In the genomic region with DNA sequence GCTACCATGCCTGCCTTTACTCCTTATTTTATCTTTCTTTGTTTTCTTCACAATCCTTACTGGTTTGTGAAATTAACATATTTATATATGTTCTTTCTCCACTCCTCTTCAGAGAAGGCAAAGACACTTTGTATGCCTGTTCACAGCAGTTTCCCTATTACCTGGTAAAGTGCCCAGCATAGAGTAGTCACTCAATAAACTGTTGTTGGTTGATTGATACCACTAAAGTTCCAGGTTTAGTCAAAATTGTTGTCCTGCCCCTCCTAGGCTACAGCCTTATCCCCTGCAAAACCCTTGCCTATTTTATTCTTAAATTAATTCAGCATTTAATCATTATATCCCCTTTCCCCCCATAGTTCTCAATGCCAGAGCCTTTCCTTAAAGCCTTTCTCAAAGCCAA, we compare ENCODE assay signal across 29 cellular contexts.
"Had no signal": no experiment of that assay in that cellular context is flagged by ENCODE, and none has a peak within 500 bp of the region (broad histone marks: within the 10 kb centered on the region; RNA-seq: fewer than 3 reads in every experiment).

No MANE protein-coding gene starts in this region.

- DNase-seq: Kasumi-1, MG63, MV-4-11, NCI-H1048, NCI-H1092, NCI-H1092 treated with DMSO at 0.1 percent for 48 hours, NCI-H1105, NCI-H1417, NCI-H1417 treated with DMSO at 0.1 percent for 48 hours, NCI-H1436, NCI-H1436 treated with DMSO at 0.1 percent for 48 hours, NCI-H146, NCI-H1694, NCI-H1694 treated with DMSO at 0.1 percent for 48 hours, NCI-H187, NCI-H187 treated with DMSO at 0.1 percent for 48 hours, NCI-H1930, NCI-H2029 treated with DMSO at 0.1 percent for 48 hours, NCI-H2081, NCI-H2081 treated with DMSO at 0.1 percent for 48 hours, NCI-H2107, NCI-H2171, NCI-H2171 treated with DMSO at 0.1 percent for 48 hours, NCI-H2227 treated with DMSO at 0.1 percent for 48 hours, NCI-H226, NCI-H510A, NCI-H524, NCI-H524 treated with DMSO at 0.1 percent for 48 hours, NCI-H526 had no signal

- H3K36me3 ChIP-seq: MG63 had no signal

- H3K9me3 ChIP-seq: MG63 had no signal

- H3K27me3 ChIP-seq: MG63 had no signal

- H3K4me3 ChIP-seq: MG63 had no signal
